ENCODE assay signal across 20 cellular contexts in the genomic region with DNA sequence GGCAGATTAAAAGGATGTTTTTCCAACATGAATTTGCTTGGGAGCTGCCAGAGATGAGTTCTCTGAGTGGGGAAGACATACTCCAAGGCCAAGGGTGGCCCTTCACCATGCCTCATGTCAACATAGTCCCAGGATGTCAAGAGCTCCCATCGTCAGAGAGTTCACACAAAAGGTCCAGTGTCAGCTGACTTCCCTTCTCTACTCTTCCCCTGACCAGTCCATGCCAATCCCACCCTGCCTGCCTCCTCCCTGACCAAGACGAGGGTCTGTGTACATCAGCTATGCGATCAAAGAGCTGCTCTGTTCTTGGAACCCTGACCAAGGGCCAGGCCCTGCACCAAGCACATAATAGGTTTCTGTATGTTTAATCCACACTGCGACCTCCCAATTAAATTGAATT.
A peak's percentile ranks its signal among the peaks of the same experiment; 100 is the strongest.
DNase-seq lines count a peak whose midpoint lies in the region; ATAC-seq, FAIRE-seq and TF ChIP-seq lines count a peak whose summit lies in the region.
"Had no signal": no experiment of that assay in that cellular context is flagged by ENCODE, and none has a peak within 500 bp of the region (broad histone marks: within the 10 kb centered on the region; RNA-seq: fewer than 3 reads in every experiment).

No MANE protein-coding gene starts in this region.

- 24% methylated on average over 4 of the region's 4 CpGs for WGBS in HepG2 (ENCODE audit: low lambda C conversion rate)
- WGBS in right lobe of liver (ENCODE audit: insufficient coverage, low coverage, low lambda C conversion rate, missing lambda C conversion rate) = 83% methylated on average over 1 of the region's 4 CpGs

- peaks cover 30% of the 10 kb centered on the region for H3K4me1 Mint-ChIP-seq in activated T-cell treated with anti-CD3 and anti-CD28 coated beads, Interleukin-2, amount 50 U/mL, for 4 hours (ENCODE audit: low read depth)

- no peaks in the 10 kb centered on the region for H3K27me3 Mint-ChIP-seq in activated T-cell treated with anti-CD3 and anti-CD28 coated beads, Interleukin-2, amount 50 U/mL, for 4 hours (ENCODE audit: low read depth)
- H3K27me3 Mint-ChIP-seq: IgD-negative memory B cell had no signal

- ATAC-seq in HepG2 (no peak), right lobe of liver (no peak), foreskin keratinocyte (no peak)
- ATAC-seq in activated T-cell treated with anti-CD3 and anti-CD28 coated beads, Interleukin-2, amount 50 U/mL, for 4 hours = no peak

- H3K9me3 ChIP-seq in HepG2 (ENCODE audit: low read length) (no peaks in the 10 kb centered on the region), right lobe of liver (no peaks in the 10 kb centered on the region), SJSA1 (replicated peaks) (no peaks in the 10 kb centered on the region)
- H3K9me3 ChIP-seq: HAP-1, MG63 had no signal

- BruUV-seq in HepG2 (replicated peaks; lab: Mats Ljungman, UMichigan) = no TSS peak

- POLR2A ChIA-PET in HepG2 (lab: Yijun Ruan, JAX) = no interaction called here

- no peaks in the 10 kb centered on the region for H3K79me2 ChIP-seq in HepG2 (ENCODE audit: insufficient read depth, low read length)

- no peak for TF ChIP-seq RAD21 in HepG2 (CRISPR knock-in tag; IDR thresholded peaks at IDR 0.05)

- DNase-seq in HepG2 (ENCODE audit: low spot score) (no peak), right lobe of liver (no peak), SJSA1 (ENCODE audit: low read depth in 1 of 2, low spot score in 2 of 2) (no peak), foreskin keratinocyte (no peak), NCI-H82 treated with DMSO at 0.1 percent for 48 hours (lab: John Stamatoyannopoulos, UW; ENCODE audit: unreplicated experiment) (no peak), DMS53 treated with DMSO at 0.1 percent for 48 hours (lab: John Stamatoyannopoulos, UW; ENCODE audit: unreplicated experiment) (no peak)
- DNase-seq in activated T-cell treated with anti-CD3 and anti-CD28 coated beads, Interleukin-2, amount 50 U/mL, for 4 hours = no peak
- DNase-seq: COR-L47; DMS153; GF-D8; Karpas-422; NCI-H1048; NCI-H1436; NCI-H2029 treated with DMSO at 0.1 percent for 48 hours; NCI-H2171 treated with DMSO at 0.1 percent for 48 hours; NK-92 treated with Interleukin-12 subunit alpha and Interleukin-12 subunit beta, amount 100 ng/mL, for 24 hours had no signal

- intact Hi-C loops in HepG2 (cut with micrococcal nuclease; ENCODE audit: unreplicated experiment) = no loop called here
- intact Hi-C loops in right lobe of liver (cut with DNase I) = no loop called here

- H3K4me1 ChIP-seq in HepG2 (ENCODE audit: insufficient read depth, low read length) = peaks cover 10% of the 10 kb centered on the region
- peaks cover 0 to 30% (median 11%) of the 10 kb centered on the region in 4 donors for H3K4me1 ChIP-seq in right lobe of liver
- peaks cover 32% of the 10 kb centered on the region for H3K4me1 ChIP-seq in SJSA1 (replicated peaks)
- peaks cover 15% of the 10 kb centered on the region for H3K4me1 ChIP-seq in foreskin keratinocyte
- H3K4me1 ChIP-seq: HAP-1 had no signal

- 0 out of 5 replicates have a peak, but pooled peaks cover 0 to 3% of the 10 kb centered on the region in 2 experiments for H3K27me3 ChIP-seq in HepG2 (ENCODE audit: control insufficient read depth in 1 of 2, insufficient read depth in 2 of 2, low read length in 2 of 2)
- H3K27me3 ChIP-seq in right lobe of liver = no peaks in the 10 kb centered on the region
- no peaks in the 10 kb centered on the region for H3K27me3 ChIP-seq in SJSA1 (replicated peaks)
- H3K27me3 ChIP-seq in foreskin keratinocyte = no peaks in the 10 kb centered on the region
- H3K27me3 ChIP-seq: MG63 had no signal

- in situ Hi-C loops in HepG2 (cut with HindIII; ENCODE audit: extremely low pct_ligation_motif_present, low pct_unique_long_range_greater_than_20kb) = no loop called here

- TF ChIP-seq CTCF in HepG2 (CRISPR knock-in tag; IDR thresholded peaks at IDR 0.05) (no peak), right lobe of liver (IDR thresholded peaks at IDR 0.05) (no peak), foreskin keratinocyte (conservative IDR thresholded peaks at IDR 0.05) (no peak)

- H3K9ac ChIP-seq in HepG2 (ENCODE audit: insufficient read depth, low read depth, low read length) = no peak overlapping the region

- no peak overlapping the region for H3K4me2 ChIP-seq in HepG2 (ENCODE audit: low read depth, low read length)

- H3K27ac ChIP-seq in HepG2 (ENCODE audit: extremely low read length, insufficient read depth, low read length) (no peak overlapping the region), right lobe of liver (no peak overlapping the region), SJSA1 (0 out of 2 replicates have a peak overlapping the region, but pooled peaks have one; percentile 6), foreskin keratinocyte (peak overlapping the region; percentile 54)

- TF ChIP-seq EP300 in HepG2 (IDR thresholded peaks at IDR 0.05; ENCODE audit: low read depth in 2 of 2, low read length in 2 of 2) (no peak), HepG2 (CRISPR knock-in tag; IDR thresholded peaks at IDR 0.05; ENCODE audit: borderline replicate concordance) (no peak)

- H2AFZ ChIP-seq in HepG2 (ENCODE audit: low read length) = no peak overlapping the region

- H3K4me3 Mint-ChIP-seq in activated T-cell treated with anti-CD3 and anti-CD28 coated beads, Interleukin-2, amount 50 U/mL, for 4 hours = no peak overlapping the region
- H3K4me3 Mint-ChIP-seq: IgD-negative memory B cell had no signal

- no peak for FAIRE-seq in HepG2 (lab: Jason Lieb, UNC)
- FAIRE-seq: GM19239 had no signal

- no peaks in the 10 kb centered on the region for H3K36me3 ChIP-seq in HepG2 (replicated peaks in 1 of 2; ENCODE audit: control insufficient read depth in 1 of 2, insufficient read depth in 2 of 2, low read length in 2 of 2)
- no peaks in the 10 kb centered on the region for H3K36me3 ChIP-seq in right lobe of liver
- H3K36me3 ChIP-seq in SJSA1 = no peaks in the 10 kb centered on the region
- H3K36me3 ChIP-seq: HAP-1, MG63 had no signal

- no peaks in the 10 kb centered on the region for H3K9me3 Mint-ChIP-seq in activated T-cell treated with anti-CD3 and anti-CD28 coated beads, Interleukin-2, amount 50 U/mL, for 4 hours
- H3K9me3 Mint-ChIP-seq: IgD-negative memory B cell had no signal

- H3K4me3 ChIP-seq in HepG2 (replicated peaks in 1 of 3; ENCODE audit: insufficient read depth in 1 of 3, low read depth in 2 of 3, low read length in 3 of 3) (no peak overlapping the region), right lobe of liver (no peak overlapping the region), SJSA1 (no peak overlapping the region)
- H3K4me3 ChIP-seq: HAP-1, MG63 had no signal

- H3K36me3 Mint-ChIP-seq in activated T-cell treated with anti-CD3 and anti-CD28 coated beads, Interleukin-2, amount 50 U/mL, for 4 hours (ENCODE audit: insufficient read depth) = peaks cover 10% of the 10 kb centered on the region
- H3K36me3 Mint-ChIP-seq: IgD-negative memory B cell had no signal

- CTCF ChIA-PET in HepG2 (lab: Yijun Ruan, JAX; ENCODE audit: low intra/inter-chr PET ratio, low total read pairs) = no interaction called here

- no peaks in the 10 kb centered on the region for H4K20me1 ChIP-seq in HepG2 (ENCODE audit: insufficient read depth, low read length)

- TF ChIP-seq POLR2A in HepG2 (IDR thresholded peaks at IDR 0.05; ENCODE audit: insufficient read depth in 1 of 2, low read depth in 2 of 2, low read length in 2 of 2) (no peak), right lobe of liver (IDR thresholded peaks at IDR 0.05) (no peak)

TF ChIP-seq in HepG2, 621 proteins besides CTCF, POLR2A, EP300 and RAD21:
- no peak for TF ChIP-seq NR3C1 (CRISPR knock-in tag; IDR thresholded peaks at IDR 0.05)
- 0 out of 2 replicates have a peak, but pooled peaks have one; percentile 27 for TF ChIP-seq ZNF317 (CRISPR knock-in tag; IDR thresholded peaks at IDR 0.05)
- no peak for TF ChIP-seq PATZ1 (CRISPR knock-in tag; IDR thresholded peaks at IDR 0.05)
- no peak for TF ChIP-seq ZNF232 (CRISPR knock-in tag; IDR thresholded peaks at IDR 0.05; ENCODE audit: borderline replicate concordance)
- no peak for TF ChIP-seq ZNF614 (CRISPR knock-in tag; IDR thresholded peaks at IDR 0.05; ENCODE audit: borderline replicate concordance)
- TF ChIP-seq HDAC1 (CRISPR knock-in tag; IDR thresholded peaks at IDR 0.05) = no peak
- TF ChIP-seq, protein P1, sequence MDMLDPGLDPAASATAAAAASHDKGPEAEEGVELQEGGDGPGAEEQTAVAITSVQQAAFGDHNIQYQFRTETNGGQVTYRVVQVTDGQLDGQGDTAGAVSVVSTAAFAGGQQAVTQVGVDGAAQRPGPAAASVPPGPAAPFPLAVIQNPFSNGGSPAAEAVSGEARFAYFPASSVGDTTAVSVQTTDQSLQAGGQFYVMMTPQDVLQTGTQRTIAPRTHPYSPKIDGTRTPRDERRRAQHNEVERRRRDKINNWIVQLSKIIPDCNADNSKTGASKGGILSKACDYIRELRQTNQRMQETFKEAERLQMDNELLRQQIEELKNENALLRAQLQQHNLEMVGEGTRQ (IDR thresholded peaks at IDR 0.05; ENCODE audit: low read depth, low read length) = no peak
- TF ChIP-seq, protein P1 (CRISPR knock-in tag; IDR thresholded peaks at IDR 0.05; ENCODE audit: borderline replicate concordance) = no peak

Comparison
In these comparisons a context has a peak if more than half of its experiments do, and no peak if none do; other contexts are left out.
1. H3K27ac ChIP-seq: peak in SJSA1 (single experiment) and foreskin keratinocyte (single experiment); none in HepG2 (single experiment) and right lobe of liver (0 of 3).